8 cellular contexts compared by ENCODE assay signal in genomic region chr16:71847096-71847495, GRCh38. TPM values are rescaled to one million over a fixed set of nuclear protein-coding genes. Genes with fewer than 3 reads are reported as not detected.
A peak's percentile ranks its signal among the peaks of the same experiment; 100 is the strongest.
DNase-seq lines count a peak whose midpoint lies in the region; ATAC-seq and TF ChIP-seq lines count a peak whose summit lies in the region.

No MANE protein-coding gene starts in this region.

- TF ChIP-seq CTCF in WERI-Rb-1 (IDR thresholded peaks at IDR 0.05; ENCODE audit: low read depth, low read length) (no peak), fibroblast of villous mesenchyme (IDR thresholded peaks at IDR 0.05; ENCODE audit: insufficient read depth, low read depth, low read length) (no peak)

- DNase-seq in HAP-1 (ENCODE audit: low spot score in 2 of 2) (no peak), WERI-Rb-1 (no peak), fibroblast of villous mesenchyme (ENCODE audit: low read depth) (no peak), C1 segment of cervical spinal cord (lab: John Stamatoyannopoulos, UW) (no peak), T1000 (lab: John Stamatoyannopoulos, UW) (no peak), DMS79 treated with DMSO at 0.1 percent for 48 hours (lab: John Stamatoyannopoulos, UW) (no peak)

- H3K4me1 ChIP-seq in HAP-1, result peaks cover 7% of the 10 kb centered on the region

- H3K27ac ChIP-seq in WERI-Rb-1, result no peak overlapping the region
- H3K27ac ChIP-seq in skin epidermis, result peak overlapping the region in 5 of 21 experiments; percentile 93 to 100 (median 96)

- H3K4me3 ChIP-seq in HAP-1, result peak overlapping the region; percentile 99
- H3K4me3 ChIP-seq in WERI-Rb-1 (ENCODE audit: low read depth, low read length), result peak overlapping the region; percentile 88
- peak overlapping the region; percentile 95 for H3K4me3 ChIP-seq in fibroblast of villous mesenchyme (ENCODE audit: low read depth, low read length)
- peak overlapping the region in 4 of 7 experiments; percentile 89 to 95 (median 90) for H3K4me3 ChIP-seq in skin epidermis

- H3K9me3 ChIP-seq in HAP-1 (no peaks in the 10 kb centered on the region), WERI-Rb-1 (ENCODE audit: severe bottlenecking) (no peaks in the 10 kb centered on the region)

- ATAC-seq in HG03280 (IDR thresholded peaks at IDR 0.05; ENCODE audit: unreplicated experiment), result no peak

- H3K36me3 ChIP-seq in HAP-1 (replicated peaks) (peaks cover 44% of the 10 kb centered on the region), WERI-Rb-1 (peaks cover 35% of the 10 kb centered on the region)

- H3K27me3 ChIP-seq in HAP-1 (ENCODE audit: low read depth) (no peaks in the 10 kb centered on the region), WERI-Rb-1 (ENCODE audit: insufficient read depth, low read depth, severe bottlenecking) (no peaks in the 10 kb centered on the region)

- in situ Hi-C loops in HAP-1 (cut with MboI; ENCODE audit: low sequenced_read_pairs), result no loop called here

RNA-seq across cellular contexts. Expression of gene ATXN1L, which starts 1.3 kb away (rescaled TPM):
- 15.1 and 15.5 TPM in 2 replicates for total RNA-seq in fibroblast of villous mesenchyme

RNA-seq across cellular contexts. Expression of gene ZNF821, which starts 36.9 kb away (rescaled TPM):
- total RNA-seq in fibroblast of villous mesenchyme, result 3.9 and 7.7 TPM in 2 replicates

RNA-seq across cellular contexts. Expression of gene AP1G1, which starts 38.5 kb away (rescaled TPM):
- 82.5 and 117 TPM in 2 replicates for total RNA-seq in fibroblast of villous mesenchyme

RNA-seq across cellular contexts. Expression of gene IST1, which starts 48.2 kb away (rescaled TPM):
- 146 and 206 TPM in 2 replicates for total RNA-seq in fibroblast of villous mesenchyme
